In the genomic region with DNA sequence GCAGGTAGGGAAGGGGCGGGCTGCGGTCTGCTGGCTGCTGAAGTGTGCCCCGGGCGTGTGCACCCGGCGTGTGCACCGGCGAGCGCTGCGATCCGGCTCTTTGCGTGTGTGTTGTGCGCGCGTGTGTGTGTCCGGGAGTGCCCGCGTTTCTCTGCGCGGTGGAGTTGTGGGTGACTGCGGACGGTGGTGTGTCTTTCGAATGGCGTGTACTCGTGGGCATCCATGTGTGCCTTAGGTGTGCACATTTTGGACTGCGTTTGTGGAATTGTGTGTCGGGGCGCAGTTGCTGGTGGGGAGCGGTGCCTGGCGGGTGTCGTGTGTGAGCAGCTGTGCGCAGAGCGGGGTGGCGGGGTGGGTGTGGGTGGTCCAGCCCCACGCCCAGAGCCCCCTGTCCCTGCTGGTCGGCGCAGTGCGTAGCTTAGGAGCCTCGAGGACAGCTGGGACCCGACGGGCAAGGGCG, we compare ENCODE assay signal across 8 cellular contexts. TPM values are rescaled to one million over a fixed set of nuclear protein-coding genes. Genes with fewer than 3 reads are reported as not detected.
A peak's percentile ranks its signal among the peaks of the same experiment; 100 is the strongest.
DNase-seq lines count a peak whose midpoint lies in the region; ATAC-seq and TF ChIP-seq lines count a peak whose summit lies in the region.

No MANE protein-coding gene starts in this region.

- H3K36me3 Mint-ChIP-seq in Calu3 (ENCODE audit: insufficient read depth, unreplicated experiment) (peaks cover 19% of the 10 kb centered on the region), natural killer cell (no peaks in the 10 kb centered on the region)

- H3K9ac ChIP-seq in SU-DHL-6 (ENCODE audit: low read length) (peak overlapping the region; percentile 61), endocrine pancreas (ENCODE audit: control insufficient read depth, insufficient read depth, low read length) (peak overlapping the region; percentile 23)

- H3K27ac ChIP-seq in SU-DHL-6 (ENCODE audit: low read depth, low read length), result no peak overlapping the region

- BruUV-seq in Calu3 (replicated peaks; lab: Mats Ljungman, UMichigan), result no TSS peak

- no peaks in the 10 kb centered on the region for H4K20me1 ChIP-seq in SU-DHL-6 (ENCODE audit: low read depth, low read length)

- H3K27me3 ChIP-seq in SU-DHL-6 (ENCODE audit: low read length), result no peaks in the 10 kb centered on the region; the same call in 1 of the 2 replicates
- no peaks in the 10 kb centered on the region for H3K27me3 ChIP-seq in endocrine pancreas (ENCODE audit: control insufficient read depth, insufficient read depth, low read length)

- H3K9me3 ChIP-seq in SU-DHL-6 (ENCODE audit: insufficient read depth, low read length) (no peaks in the 10 kb centered on the region), endocrine pancreas (ENCODE audit: control insufficient read depth, low read length) (no peaks in the 10 kb centered on the region)

- no peaks in the 10 kb centered on the region for H3K36me3 ChIP-seq in SU-DHL-6 (ENCODE audit: low read length)
- H3K36me3 ChIP-seq in endocrine pancreas (ENCODE audit: control insufficient read depth, insufficient read depth, low read length), result no peaks in the 10 kb centered on the region

- H3K4me3 ChIP-seq in SU-DHL-6 (ENCODE audit: insufficient read depth, low read length, poor library complexity, severe bottlenecking), result peak overlapping the region; percentile 65
- H3K4me3 ChIP-seq in endocrine pancreas (ENCODE audit: control insufficient read depth, insufficient read depth, low read length), result no peak overlapping the region

- no peaks in the 10 kb centered on the region for H3K4me1 ChIP-seq in endocrine pancreas (ENCODE audit: control insufficient read depth, insufficient read depth, low read length)

- CTCF ChIA-PET in Calu3 (lab: Charles Lee), result interaction anchor here (0.5 to 5.7 kb wide), 9 partner anchors 16 to 132 kb away, joined by 3 to 41 read pairs (median 6); no protein-coding TSS in a partner anchor

- H3K4me1 Mint-ChIP-seq in Calu3 (ENCODE audit: low read depth, unreplicated experiment) (peaks cover 47% of the 10 kb centered on the region), natural killer cell (peaks cover 56 to 66% of the 10 kb centered on the region in 2 donors)

- H3K9me3 Mint-ChIP-seq in Calu3 (ENCODE audit: low read depth, unreplicated experiment), result peaks cover 2% of the 10 kb centered on the region
- no peaks in the 10 kb centered on the region for H3K9me3 Mint-ChIP-seq in natural killer cell

- no peak overlapping the region for H3K27ac Mint-ChIP-seq in Calu3 (ENCODE audit: unreplicated experiment)
- H3K27ac Mint-ChIP-seq in natural killer cell, result peak overlapping the region in 1 of 2 donors; percentile 82

- peak overlapping the region; percentile 100 for H3K4me3 Mint-ChIP-seq in Calu3 (ENCODE audit: low read depth, unreplicated experiment)
- H3K4me3 Mint-ChIP-seq in natural killer cell, result peak overlapping the region; percentile 95

- H3K4me2 ChIP-seq in SU-DHL-6 (ENCODE audit: low read depth, low read length, poor library complexity, severe bottlenecking), result peak overlapping the region; percentile 68

- no peaks in the 10 kb centered on the region for H3K79me2 ChIP-seq in SU-DHL-6 (ENCODE audit: insufficient read depth, low read length)

- TF ChIP-seq CTCF in Calu3 (IDR thresholded peaks at IDR 0.05; ENCODE audit: unreplicated experiment) (no peak), SU-DHL-6 (IDR thresholded peaks at IDR 0.05; ENCODE audit: insufficient read depth, low read length, poor library complexity, severe bottlenecking) (no peak), natural killer cell (IDR thresholded peaks at IDR 0.05) (no peak)

- no peaks in the 10 kb centered on the region for H3K27me3 Mint-ChIP-seq in Calu3 (ENCODE audit: unreplicated experiment)
- H3K27me3 Mint-ChIP-seq in natural killer cell (ENCODE audit: low read depth in 2 of 2), result no peaks in the 10 kb centered on the region

- H2AFZ ChIP-seq in SU-DHL-6 (ENCODE audit: low read depth, low read length, severe bottlenecking), result peak overlapping the region; percentile 81

- ATAC-seq in HG02623 (IDR thresholded peaks at IDR 0.05; ENCODE audit: unreplicated experiment), result peak; percentile 7
- peak in 2 of 3 donors; percentile 2 for ATAC-seq in natural killer cell
- no peak for ATAC-seq in GM18870 (IDR thresholded peaks at IDR 0.05; ENCODE audit: unreplicated experiment)

- DNase-seq in Calu3, result no peak
- DNase-seq in natural killer cell, result no peak
- no peak for DNase-seq in amniotic stem cell (lab: John Stamatoyannopoulos, UW)
- no peak for DNase-seq in SHP77 (lab: John Stamatoyannopoulos, UW)

- intact Hi-C loops in Calu3 (cut with micrococcal nuclease; ENCODE audit: unreplicated experiment) (loop anchor here (5.0 kb wide), 1 partner anchor 104 kb away; no protein-coding TSS in a partner anchor), natural killer cell (cut with micrococcal nuclease) (loop anchor here (2.0 to 5.0 kb wide), 3 partner anchors 79 to 182 kb away; no protein-coding TSS in a partner anchor)

- no peaks in the 10 kb centered on the region for H3F3A ChIP-seq in SU-DHL-6 (ENCODE audit: insufficient read depth)

- H3K9me2 ChIP-seq in SU-DHL-6 (replicated peaks; ENCODE audit: insufficient read depth, low read length), result no peaks in the 10 kb centered on the region

RNA-seq across cellular contexts. Expression of gene HPCAL1, which starts 0.5 kb away (rescaled TPM):
- total RNA-seq in Calu3 (2022) (34.0 and 35.1 TPM in 2 replicates), natural killer cell (10 to 100 TPM; 31.1 to 45.2 (median 39.8) TPM)
